In the genomic region with DNA sequence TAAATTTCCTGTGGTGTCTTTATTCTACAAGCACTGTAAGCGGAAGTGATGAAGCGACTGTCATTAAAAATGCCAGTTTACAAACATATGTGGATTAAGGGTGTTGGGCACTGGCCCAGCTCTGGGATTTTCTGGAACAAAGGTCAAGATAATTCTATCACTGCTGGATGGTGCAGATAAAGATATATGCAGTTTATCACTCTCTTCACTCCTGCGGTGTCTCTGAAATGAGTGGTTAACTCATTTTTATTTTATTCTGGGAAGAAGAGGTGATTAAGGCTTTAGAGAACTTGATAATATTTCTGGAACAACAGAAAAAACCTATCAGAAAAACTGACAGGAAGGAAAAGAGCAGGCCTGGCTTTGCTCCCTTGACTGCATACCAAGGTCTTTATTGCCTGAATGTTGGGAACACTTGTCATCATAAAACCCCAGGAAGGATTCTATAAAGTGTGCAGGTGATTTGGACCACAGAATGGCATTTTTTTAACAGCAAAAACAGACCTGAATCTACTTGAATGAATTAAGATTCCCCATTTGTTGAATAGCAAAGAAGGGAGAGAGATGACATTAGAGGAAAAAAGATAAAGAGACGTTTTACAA, we compare ENCODE assay signal across 17 cellular contexts. TPM values are rescaled to one million over a fixed set of nuclear protein-coding genes. Genes with fewer than 3 reads are reported as not detected.
DNase-seq lines count a peak whose midpoint lies in the region; ATAC-seq and TF ChIP-seq lines count a peak whose summit lies in the region.
"Had no signal": no experiment of that assay in that cellular context is flagged by ENCODE, and none has a peak within 500 bp of the region (broad histone marks: within the 10 kb centered on the region; RNA-seq: fewer than 3 reads in every experiment).

No MANE protein-coding gene starts in this region.

- H3K4me3 ChIP-seq in mucosa of descending colon (no peak overlapping the region), hepatocyte (no peak overlapping the region)
- H3K4me3 ChIP-seq: GM23248 had no signal

- peak; percentile 7 for DNase-seq in EH (ENCODE audit: low read depth)
- peak; percentile 19 for DNase-seq in M059J (ENCODE audit: low read depth)
- DNase-seq in amniotic epithelial cell (ENCODE audit: low read depth) = peak; percentile 13
- DNase-seq in mucosa of descending colon = peak in 1 of 3 donors; percentile 44
- DNase-seq in activated T-cell treated with anti-CD3 and anti-CD28 coated beads, Interleukin-2, amount 50 U/mL, for 4 hours = no peak
- no peak for DNase-seq in hepatocyte (ENCODE audit: low spot score)
- DNase-seq in kidney glomerular epithelial cell (lab: John Stamatoyannopoulos, UW) = no peak
- DNase-seq: COR-L47, GM23248, NCI-H1048, NCI-H1436 treated with DMSO at 0.1 percent for 48 hours, NCI-H2029 treated with DMSO at 0.1 percent for 48 hours, NCI-H510A, NCI-H774 had no signal

- H3K9me3 ChIP-seq in mucosa of descending colon (no peaks in the 10 kb centered on the region), hepatocyte (ENCODE audit: low read depth) (no peaks in the 10 kb centered on the region)

- H3K27me3 Mint-ChIP-seq in activated T-cell treated with anti-CD3 and anti-CD28 coated beads, Interleukin-2, amount 50 U/mL, for 4 hours (ENCODE audit: low read depth) = no peaks in the 10 kb centered on the region

- H3K36me3 Mint-ChIP-seq in activated T-cell treated with anti-CD3 and anti-CD28 coated beads, Interleukin-2, amount 50 U/mL, for 4 hours (ENCODE audit: insufficient read depth) = no peaks in the 10 kb centered on the region

- H3K9me2 ChIP-seq in hepatocyte (replicated peaks; ENCODE audit: insufficient read depth) = no peaks in the 10 kb centered on the region

- no peaks in the 10 kb centered on the region for H3K9me3 Mint-ChIP-seq in activated T-cell treated with anti-CD3 and anti-CD28 coated beads, Interleukin-2, amount 50 U/mL, for 4 hours

- WGBS in hepatocyte (ENCODE audit: low lambda C conversion rate, missing lambda C conversion rate) = 74% methylated on average over 4 of the region's 4 CpGs

- H3K36me3 ChIP-seq in mucosa of descending colon (ENCODE audit: low read depth) = no peaks in the 10 kb centered on the region
- H3K36me3 ChIP-seq in hepatocyte (replicated peaks; ENCODE audit: insufficient read depth, low read depth) = no peaks in the 10 kb centered on the region

- peak; percentile 74 for ATAC-seq in mucosa of descending colon
- no peak for ATAC-seq in activated T-cell treated with anti-CD3 and anti-CD28 coated beads, Interleukin-2, amount 50 U/mL, for 4 hours
- ATAC-seq: HCT116 had no signal

- H2AFZ ChIP-seq in hepatocyte = no peak overlapping the region
- H2AFZ ChIP-seq: GM23248 had no signal

- H3K27ac ChIP-seq in hepatocyte = no peak overlapping the region
- H3K27ac ChIP-seq: GM23248, HL-60 had no signal

- H3K4me3 Mint-ChIP-seq in activated T-cell treated with anti-CD3 and anti-CD28 coated beads, Interleukin-2, amount 50 U/mL, for 4 hours = no peak overlapping the region

- intact Hi-C loops in mucosa of descending colon (cut with DNase I, micrococcal nuclease) = no loop called here

- no peaks in the 10 kb centered on the region for H3K27me3 ChIP-seq in hepatocyte

- TF ChIP-seq CTCF in mucosa of descending colon (IDR thresholded peaks at IDR 0.05) = no peak
- TF ChIP-seq CTCF in hepatocyte (IDR thresholded peaks at IDR 0.05; ENCODE audit: poor library complexity) = no peak

- H3K79me2 ChIP-seq in hepatocyte = no peaks in the 10 kb centered on the region

- no peaks in the 10 kb centered on the region for H4K20me1 ChIP-seq in hepatocyte (ENCODE audit: insufficient read depth, poor library complexity, severe bottlenecking)

- H3K4me2 ChIP-seq in hepatocyte = no peak overlapping the region

- H3K4me1 ChIP-seq in mucosa of descending colon (ENCODE audit: low read depth) (peaks cover 5% of the 10 kb centered on the region), hepatocyte (ENCODE audit: insufficient read depth) (peaks cover 3% of the 10 kb centered on the region)

- H3K4me1 Mint-ChIP-seq in activated T-cell treated with anti-CD3 and anti-CD28 coated beads, Interleukin-2, amount 50 U/mL, for 4 hours (ENCODE audit: low read depth) = no peaks in the 10 kb centered on the region

RNA-seq across cellular contexts. Expression of a gene that starts 32.4 kb away (rescaled TPM):
- 0.02 TPM in 2 replicates for total RNA-seq in M059J (2014; rRNA removed; shearing (Covaris generic))
- total RNA-seq in mucosa of descending colon (10 to 100 TPM in 1 of 3 donors, 1 to 10 TPM in 2; 1.2 to 21.7 (median 4.6) TPM), hepatocyte (7.3 and 9.2 TPM in 2 replicates)
- total RNA-seq in activated T-cell treated with anti-CD3 and anti-CD28 coated beads, Interleukin-2, amount 50 U/mL, for 4 hours = not detected
- 2.0 and 2.7 TPM in 2 replicates for polyA plus RNA-seq in hepatocyte
- total RNA-seq: GM23248, MCF 10A had no signal
- polyA plus RNA-seq: GM23248 had no signal

Comparison
In these comparisons a context has a peak if more than half of its experiments do, and no peak if none do; other contexts are left out.
1. DNase-seq: peak in EH (single experiment), M059J (single experiment) and amniotic epithelial cell (single experiment); none in activated T-cell treated with anti-CD3 and anti-CD28 coated beads, Interleukin-2, amount 50 U/mL, for 4 hours (single experiment), hepatocyte (single experiment) and kidney glomerular epithelial cell (single experiment).